Comparison of ENCODE assay signal across 8 cellular contexts in genomic region chr9:70413798-70414775, GRCh38. TPM values are rescaled to one million over a fixed set of nuclear protein-coding genes. Genes with fewer than 3 reads are reported as not detected.
DNase-seq lines count a peak whose midpoint lies in the region; ATAC-seq, FAIRE-seq and TF ChIP-seq lines count a peak whose summit lies in the region.

KLF9 (minus strand) TSS chr9:70414657; CDS start chr9:70413363, 1,294 bp downstream.

- no peaks in the 10 kb centered on the region for H3K9me3 Mint-ChIP-seq in endothelial cell (ENCODE audit: unreplicated experiment)

- no peaks in the 10 kb centered on the region for H3K36me3 ChIP-seq in OCI-LY7 (ENCODE audit: insufficient read depth, low read length)

- H3K9me3 ChIP-seq in OCI-LY7 (ENCODE audit: low read length), result no peaks in the 10 kb centered on the region

- H3K9me2 ChIP-seq in OCI-LY7 (ENCODE audit: insufficient read depth, low read length), result no peaks in the 10 kb centered on the region

- DNase-seq in COR-L47 (lab: John Stamatoyannopoulos, UW) (peak; percentile 59), HTR-8/SVneo (ENCODE audit: insufficient read length, low spot score) (peak; percentile 84), OCI-LY7 (ENCODE audit: low spot score) (peak; percentile 84), activated T-cell treated with anti-CD3 and anti-CD28 coated beads for 1 hour (ENCODE audit: low read depth) (peak; percentile 77), endothelial cell (ENCODE audit: low spot score) (peak; percentile 61), midbrain (lab: John Stamatoyannopoulos, UW) (peak; percentile 95)
- peak; percentile 86 to 88 for DNase-seq in stimulated activated CD8-positive, alpha-beta memory T cell treated with anti-CD3 and anti-CD28 coated beads, Interleukin-15, amount 100 ng/mL, for 48 hours (ENCODE audit: low read depth in 2 of 2)

- peak within 1 kb of the TSS; percentile 77 for H3K27ac Mint-ChIP-seq in endothelial cell (ENCODE audit: unreplicated experiment)

- peaks cover 4% of the 10 kb centered on the region for H3K36me3 Mint-ChIP-seq in endothelial cell (ENCODE audit: low read depth, unreplicated experiment)

- no TSS peak for BruUV-seq in OCI-LY7 (replicated peaks; lab: Mats Ljungman, UMichigan)

- no peaks in the 10 kb centered on the region for H4K20me1 ChIP-seq in OCI-LY7 (ENCODE audit: insufficient read depth, low read length)

- H3K27me3 Mint-ChIP-seq in endothelial cell (ENCODE audit: unreplicated experiment), result peaks cover 17% of the 10 kb centered on the region

- no peaks in the 10 kb centered on the region for H3K79me2 ChIP-seq in OCI-LY7 (ENCODE audit: insufficient read depth, low read depth, low read length)

- peak within 1 kb of the TSS; percentile 94 for H3K4me3 Mint-ChIP-seq in endothelial cell (ENCODE audit: unreplicated experiment)

- CTCF ChIA-PET in OCI-LY7 (lab: Charles Lee; ENCODE audit: unreplicated experiment), result interaction anchor here (0.5 kb wide), 1 partner anchor 186 kb away, joined by 3 read pairs; no protein-coding TSS in a partner anchor

- intact Hi-C loops in OCI-LY7 (cut with micrococcal nuclease; ENCODE audit: unreplicated experiment), result no loop called here

- peak within 1 kb of the TSS; percentile 46 for H3K27ac ChIP-seq in OCI-LY7 (ENCODE audit: low read depth, low read length, poor library complexity, severe bottlenecking)

- H3K4me2 ChIP-seq in OCI-LY7 (ENCODE audit: low read length), result peak within 1 kb of the TSS; percentile 83

- peak within 1 kb of the TSS; percentile 93; the same call in 1 of the 2 replicates for H2AFZ ChIP-seq in OCI-LY7 (ENCODE audit: low read length)

- peaks cover 55% of the 10 kb centered on the region for H3K4me1 ChIP-seq in OCI-LY7 (ENCODE audit: insufficient read depth, low read length, poor library complexity, severe bottlenecking)

- TF ChIP-seq CTCF in OCI-LY7 (conservative IDR thresholded peaks at IDR 0.05; ENCODE audit: low read length) (no peak), endothelial cell (IDR thresholded peaks at IDR 0.05; ENCODE audit: unreplicated experiment) (no peak)

- peak; percentile 81 for FAIRE-seq in HTR-8/SVneo (lab: Jason Lieb, UNC)

- H3K4me3 ChIP-seq in OCI-LY7 (ENCODE audit: low read depth, low read length, poor library complexity, severe bottlenecking), result peak within 1 kb of the TSS; percentile 68

- H3K4me1 Mint-ChIP-seq in endothelial cell (ENCODE audit: unreplicated experiment), result peaks cover 23% of the 10 kb centered on the region

- POLR2A ChIA-PET in OCI-LY7 (lab: Charles Lee), result interaction anchor here (1.2 kb wide), 1 partner anchor 20 kb away, joined by 3 read pairs; no protein-coding TSS in a partner anchor

- ATAC-seq in GM21367 (IDR thresholded peaks at IDR 0.05; ENCODE audit: unreplicated experiment), result peak; percentile 59

RNA-seq across cellular contexts. Expression of gene KLF9, which starts in this region (rescaled TPM):
- 1.4 and 2.3 TPM in 2 replicates for total RNA-seq in OCI-LY7 (2014; rRNA removed; shearing (Covaris generic))
- total RNA-seq in OCI-LY7 (2022) (1.9 and 2.3 TPM in 2 replicates), endothelial cell (ENCODE audit: unreplicated experiment) (0.87 TPM)

Comparison
In these comparisons a context has a peak if more than half of its experiments do, and no peak if none do; other contexts are left out.
1. Peak in every context shown above with its lines: DNase-seq, ATAC-seq, H3K4me3 ChIP-seq and H3K27ac ChIP-seq.
2. Peak in DNase-seq in endothelial cell; RNA of the gene not detected or under 1 TPM.